ENCODE assay signal across 11 cellular contexts in genomic region chr17:65047939-65048338, GRCh38. TPM values are rescaled to one million over a fixed set of nuclear protein-coding genes. Genes with fewer than 3 reads are reported as not detected.
DNase-seq lines count a peak whose midpoint lies in the region; ATAC-seq and TF ChIP-seq lines count a peak whose summit lies in the region.
"Had no signal": no experiment of that assay in that cellular context is flagged by ENCODE, and none has a peak within 500 bp of the region (broad histone marks: within the 10 kb centered on the region; RNA-seq: fewer than 3 reads in every experiment).

No MANE protein-coding gene starts in this region.

- no peak overlapping the region for H3K4me3 ChIP-seq in liver (ENCODE audit: low read depth in 1 of 3, low read length in 3 of 3)
- no peak overlapping the region for H3K4me3 ChIP-seq in suprapubic skin
- no peak overlapping the region for H3K4me3 ChIP-seq in neural progenitor cell

- H3K4me3 Mint-ChIP-seq in activated CD4-positive, alpha-beta T cell treated with anti-CD3 and anti-CD28 coated beads for 36 hours = no peak overlapping the region
- no peak overlapping the region for H3K4me3 Mint-ChIP-seq in activated T-helper 1 cell treated with anti-CD3 and anti-CD28 coated beads, Interleukin-12 subunit alpha, Interleukin-12 subunit beta, Interleukin-2, Interleukin-4 antibody, amounts not matched to agents 30 ng/mL and 10 ng/mL and 1 ng/mL, durations not matched to agents 14 hours and 24 hours and 36 hours
- H3K4me3 Mint-ChIP-seq in neural progenitor cell = no peak overlapping the region

- H3K9me3 Mint-ChIP-seq in activated CD4-positive, alpha-beta T cell treated with anti-CD3 and anti-CD28 coated beads for 36 hours (ENCODE audit: low read depth) = no peaks in the 10 kb centered on the region
- no peaks in the 10 kb centered on the region for H3K9me3 Mint-ChIP-seq in activated T-helper 1 cell treated with anti-CD3 and anti-CD28 coated beads, Interleukin-12 subunit alpha, Interleukin-12 subunit beta, Interleukin-2, Interleukin-4 antibody, amounts not matched to agents 30 ng/mL and 10 ng/mL and 1 ng/mL, durations not matched to agents 14 hours and 24 hours and 36 hours
- no peaks in the 10 kb centered on the region for H3K9me3 Mint-ChIP-seq in neural progenitor cell

- H3K79me2 ChIP-seq in neural progenitor cell (ENCODE audit: low read depth) = peaks cover 71% of the 10 kb centered on the region

- peak overlapping the region in 1 of 2 donors; percentile 10 for H3K9ac ChIP-seq in liver (ENCODE audit: low read depth in 1 of 2, low read length in 2 of 2)
- H3K9ac ChIP-seq in neural progenitor cell = no peak overlapping the region

- CTCF ChIA-PET in activated CD4-positive, alpha-beta T cell treated with anti-CD3 and anti-CD28 coated beads for 36 hours (lab: Charles Lee) = interaction anchor here (0.9 to 1.4 kb wide), 3 partner anchors 8 to 53 kb away, joined by 3 to 6 read pairs (median 4); no protein-coding TSS in a partner anchor

- peaks cover 75% of the 10 kb centered on the region for H3K36me3 Mint-ChIP-seq in activated CD4-positive, alpha-beta T cell treated with anti-CD3 and anti-CD28 coated beads for 36 hours (ENCODE audit: low read depth)
- peaks cover 41% of the 10 kb centered on the region for H3K36me3 Mint-ChIP-seq in activated T-helper 1 cell treated with anti-CD3 and anti-CD28 coated beads, Interleukin-12 subunit alpha, Interleukin-12 subunit beta, Interleukin-2, Interleukin-4 antibody, amounts not matched to agents 30 ng/mL and 10 ng/mL and 1 ng/mL, durations not matched to agents 14 hours and 24 hours and 36 hours (ENCODE audit: low read depth)
- H3K36me3 Mint-ChIP-seq in neural progenitor cell = peaks cover 46% of the 10 kb centered on the region

- no peak for TF ChIP-seq POLR2A in suprapubic skin (IDR thresholded peaks at IDR 0.05)

- H3K27me3 Mint-ChIP-seq in activated CD4-positive, alpha-beta T cell treated with anti-CD3 and anti-CD28 coated beads for 36 hours = no peaks in the 10 kb centered on the region
- H3K27me3 Mint-ChIP-seq in activated T-helper 1 cell treated with anti-CD3 and anti-CD28 coated beads, Interleukin-12 subunit alpha, Interleukin-12 subunit beta, Interleukin-2, Interleukin-4 antibody, amounts not matched to agents 30 ng/mL and 10 ng/mL and 1 ng/mL, durations not matched to agents 14 hours and 24 hours and 36 hours (ENCODE audit: insufficient read depth) = no peaks in the 10 kb centered on the region
- H3K27me3 Mint-ChIP-seq in neural progenitor cell (ENCODE audit: insufficient read depth, low read depth) = peaks cover 4% of the 10 kb centered on the region

- H3K27ac Mint-ChIP-seq in activated CD4-positive, alpha-beta T cell treated with anti-CD3 and anti-CD28 coated beads for 36 hours = peak overlapping the region; percentile 29
- peak overlapping the region; percentile 44 for H3K27ac Mint-ChIP-seq in activated T-helper 1 cell treated with anti-CD3 and anti-CD28 coated beads, Interleukin-12 subunit alpha, Interleukin-12 subunit beta, Interleukin-2, Interleukin-4 antibody, amounts not matched to agents 30 ng/mL and 10 ng/mL and 1 ng/mL, durations not matched to agents 14 hours and 24 hours and 36 hours
- H3K27ac Mint-ChIP-seq in neural progenitor cell = no peak overlapping the region

- H3K4me1 ChIP-seq in liver (ENCODE audit: control insufficient read depth in 4 of 4, insufficient read depth in 4 of 4, low read length in 3 of 4) (peaks cover 2 to 16% (median 9%) of the 10 kb centered on the region in 4 donors), suprapubic skin (peaks cover 62% of the 10 kb centered on the region), neural progenitor cell (no peaks in the 10 kb centered on the region)

- TF ChIP-seq RAD21 in liver (IDR thresholded peaks at IDR 0.05) = no peak

- H4K20me1 ChIP-seq in neural progenitor cell (ENCODE audit: low read depth) = peaks cover 13% of the 10 kb centered on the region

- H3F3A ChIP-seq in neural progenitor cell (ENCODE audit: low read depth) = no peaks in the 10 kb centered on the region

- no peak overlapping the region for H3K4me2 ChIP-seq in neural progenitor cell

- POLR2A ChIA-PET in activated CD4-positive, alpha-beta T cell treated with anti-CD3 and anti-CD28 coated beads for 36 hours (lab: Charles Lee) = interaction anchor here (1.0 kb wide), 1 partner anchor 12 kb away, joined by 3 read pairs; no protein-coding TSS in a partner anchor

- H3K27ac ChIP-seq in liver (ENCODE audit: low read depth in 1 of 2, low read length in 2 of 2) = peak overlapping the region; percentile 78 to 83
- peak overlapping the region; percentile 38 for H3K27ac ChIP-seq in suprapubic skin
- no peak overlapping the region for H3K27ac ChIP-seq in neural progenitor cell

- H3K9me3 ChIP-seq in liver (ENCODE audit: control insufficient read depth in 4 of 4, low read length in 3 of 4) (no peaks in the 10 kb centered on the region), suprapubic skin (no peaks in the 10 kb centered on the region), neural progenitor cell (ENCODE audit: low read depth) (no peaks in the 10 kb centered on the region)

- H3K4me1 Mint-ChIP-seq in activated CD4-positive, alpha-beta T cell treated with anti-CD3 and anti-CD28 coated beads for 36 hours = peaks cover 81% of the 10 kb centered on the region
- peaks cover 54% of the 10 kb centered on the region for H3K4me1 Mint-ChIP-seq in activated T-helper 1 cell treated with anti-CD3 and anti-CD28 coated beads, Interleukin-12 subunit alpha, Interleukin-12 subunit beta, Interleukin-2, Interleukin-4 antibody, amounts not matched to agents 30 ng/mL and 10 ng/mL and 1 ng/mL, durations not matched to agents 14 hours and 24 hours and 36 hours (ENCODE audit: low read depth)
- H3K4me1 Mint-ChIP-seq in neural progenitor cell = peaks cover 7% of the 10 kb centered on the region

- no peaks in the 10 kb centered on the region for H3K27me3 ChIP-seq in liver (ENCODE audit: control insufficient read depth in 4 of 4, insufficient read depth in 4 of 4, low read length in 3 of 4)
- H3K27me3 ChIP-seq in suprapubic skin = no peaks in the 10 kb centered on the region
- H3K27me3 ChIP-seq in neural progenitor cell = no peaks in the 10 kb centered on the region

- 47% methylated on average over 2 of the region's 2 CpGs for WGBS in liver
- 73% methylated on average over 2 of the region's 2 CpGs for WGBS in suprapubic skin

- H3K36me3 ChIP-seq in liver (ENCODE audit: control insufficient read depth in 4 of 4, insufficient read depth in 3 of 4, low read depth in 1 of 4, low read length in 3 of 4) (peaks cover 3 to 14% (median 8%) of the 10 kb centered on the region in 4 donors), suprapubic skin (peaks cover 38% of the 10 kb centered on the region), neural progenitor cell (peaks cover 8% of the 10 kb centered on the region)

- TF ChIP-seq EP300 in suprapubic skin (IDR thresholded peaks at IDR 0.05) = no peak

- H2AFZ ChIP-seq in neural progenitor cell (replicated peaks) = no peak overlapping the region

- no peak for ATAC-seq in activated CD4-positive, alpha-beta T cell treated with anti-CD3 and anti-CD28 coated beads for 36 hours
- ATAC-seq in GM21528 (IDR thresholded peaks at IDR 0.05; ENCODE audit: low FRiP score, unreplicated experiment) = no peak

- no peak for TF ChIP-seq CTCF in liver (IDR thresholded peaks at IDR 0.05; ENCODE audit: low read depth, low read length, missing input control)
- no peak for TF ChIP-seq CTCF in suprapubic skin (IDR thresholded peaks at IDR 0.05)
- no peak for TF ChIP-seq CTCF in neural progenitor cell (IDR thresholded peaks at IDR 0.05)

- intact Hi-C loops in activated CD4-positive, alpha-beta T cell treated with anti-CD3 and anti-CD28 coated beads for 36 hours (cut with DNase I, micrococcal nuclease) = no loop called here
- intact Hi-C loops in activated T-helper 1 cell treated with anti-CD3 and anti-CD28 coated beads, Interleukin-12 subunit alpha, Interleukin-12 subunit beta, Interleukin-2, Interleukin-4 antibody, amounts not matched to agents 30 ng/mL and 10 ng/mL and 1 ng/mL, durations not matched to agents 14 hours and 24 hours and 36 hours (cut with micrococcal nuclease) = no loop called here

- DNase-seq in activated CD4-positive, alpha-beta T cell treated with anti-CD3 and anti-CD28 coated beads for 36 hours = no peak
- no peak for DNase-seq in activated CD4-positive, alpha-beta T cell treated with anti-CD3 and anti-CD28 coated beads, Interleukin-2, amount 50 U/mL, for 48 hours
- no peak for DNase-seq in activated T-helper 1 cell treated with anti-CD3 and anti-CD28 coated beads, Interleukin-12 subunit alpha, Interleukin-12 subunit beta, Interleukin-2, Interleukin-4 antibody, amounts not matched to agents 30 ng/mL and 10 ng/mL and 1 ng/mL, durations not matched to agents 14 hours and 24 hours and 36 hours (ENCODE audit: low spot score)
- DNase-seq in suprapubic skin (ENCODE audit: low spot score in 2 of 2) (no peak), DMS 273 (lab: John Stamatoyannopoulos, UW; ENCODE audit: unreplicated experiment) (no peak), neural progenitor cell (ENCODE audit: low spot score) (no peak)
- DNase-seq: ACHN, small intestine, T1000 had no signal

TF ChIP-seq in liver, 16 proteins besides CTCF, POLR2A, EP300 and RAD21 (continues in another document):
- TF ChIP-seq, protein P1, sequence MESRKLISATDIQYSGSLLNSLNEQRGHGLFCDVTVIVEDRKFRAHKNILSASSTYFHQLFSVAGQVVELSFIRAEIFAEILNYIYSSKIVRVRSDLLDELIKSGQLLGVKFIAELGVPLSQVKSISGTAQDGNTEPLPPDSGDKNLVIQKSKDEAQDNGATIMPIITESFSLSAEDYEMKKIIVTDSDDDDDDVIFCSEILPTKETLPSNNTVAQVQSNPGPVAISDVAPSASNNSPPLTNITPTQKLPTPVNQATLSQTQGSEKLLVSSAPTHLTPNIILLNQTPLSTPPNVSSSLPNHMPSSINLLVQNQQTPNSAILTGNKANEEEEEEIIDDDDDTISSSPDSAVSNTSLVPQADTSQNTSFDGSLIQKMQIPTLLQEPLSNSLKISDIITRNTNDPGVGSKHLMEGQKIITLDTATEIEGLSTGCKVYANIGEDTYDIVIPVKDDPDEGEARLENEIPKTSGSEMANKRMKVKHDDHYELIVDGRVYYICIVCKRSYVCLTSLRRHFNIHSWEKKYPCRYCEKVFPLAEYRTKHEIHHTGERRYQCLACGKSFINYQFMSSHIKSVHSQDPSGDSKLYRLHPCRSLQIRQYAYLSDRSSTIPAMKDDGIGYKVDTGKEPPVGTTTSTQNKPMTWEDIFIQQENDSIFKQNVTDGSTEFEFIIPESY (IDR thresholded peaks at IDR 0.05) = no peak
- TF ChIP-seq ATF3 (IDR thresholded peaks at IDR 0.05) = no peak

RNA-seq across cellular contexts. Expression of gene GNA13, which starts 8.6 kb away (rescaled TPM):
- total RNA-seq in activated CD4-positive, alpha-beta T cell treated with anti-CD3 and anti-CD28 coated beads for 36 hours = 10 to 100 TPM; 45.9 to 47.3 TPM
- 52.7 and 56.3 TPM in 2 replicates for total RNA-seq in activated T-helper 1 cell treated with anti-CD3 and anti-CD28 coated beads, Interleukin-12 subunit alpha, Interleukin-12 subunit beta, Interleukin-2, Interleukin-4 antibody, amounts not matched to agents 30 ng/mL and 10 ng/mL and 1 ng/mL, durations not matched to agents 14 hours and 24 hours and 36 hours
- total RNA-seq in liver = 10 to 100 TPM; 26.5 to 40.5 TPM
- 1 to 10 TPM; 7.6 to 8.8 TPM for polyA plus RNA-seq in liver
- total RNA-seq in suprapubic skin = 10 to 100 TPM; 36.7 to 45.0 (median 38.6) TPM
- 51.7 and 73.8 TPM in 2 replicates for total RNA-seq in neural progenitor cell (ENCODE audit: low replicate concordance)
